Comparison of ENCODE assay signal across 18 cellular contexts in the genomic region with DNA sequence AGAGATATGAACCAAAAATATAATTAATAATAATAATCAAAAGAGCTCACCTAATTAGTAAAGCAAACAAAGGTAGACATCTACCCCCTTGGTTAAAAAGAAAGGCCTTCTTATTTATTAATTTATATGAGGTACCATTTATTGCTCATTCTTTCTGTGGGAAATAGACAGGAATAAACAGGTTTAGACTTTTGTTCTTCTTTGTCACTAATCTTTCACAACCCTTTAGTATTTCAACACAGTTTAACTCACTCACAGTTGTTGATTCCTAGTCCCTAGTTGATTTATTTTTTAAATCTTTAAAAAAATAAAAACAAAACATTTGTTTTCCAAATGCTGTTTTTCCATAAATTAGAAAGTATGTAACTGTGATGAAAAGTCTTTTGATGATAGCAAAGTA. TPM values are rescaled to one million over a fixed set of nuclear protein-coding genes. Genes with fewer than 3 reads are reported as not detected.
"Had no signal": no experiment of that assay in that cellular context is flagged by ENCODE, and none has a peak within 500 bp of the region (broad histone marks: within the 10 kb centered on the region; RNA-seq: fewer than 3 reads in every experiment).

No MANE protein-coding gene starts in this region.

- H3K9me3 ChIP-seq: transverse colon, vagina had no signal

- H2AFZ ChIP-seq: neural progenitor cell had no signal

- H3K4me3 ChIP-seq: neural progenitor cell, transverse colon, vagina had no signal

- H3K36me3 ChIP-seq: neural progenitor cell, transverse colon, vagina had no signal

- H3K4me1 ChIP-seq: foreskin keratinocyte had no signal

- H3K27ac ChIP-seq: foreskin keratinocyte, neural progenitor cell, transverse colon, vagina had no signal

- DNase-seq: activated CD4-positive, alpha-beta T cell treated with anti-CD3 and anti-CD28 coated beads, Interleukin-2, amount 10 ng/mL, durations not matched to agents 24 days and 14 days; activated CD4-positive, CD25-positive, alpha-beta regulatory T cell; activated CD8-positive, alpha-beta memory T cell treated with anti-CD3 and anti-CD28 coated beads, Interleukin-2, amount 50 U/mL, for 4 hours; activated CD8-positive, alpha-beta T cell treated with anti-CD3 and anti-CD28 coated beads, Interleukin-2, amount 10 ng/mL, durations not matched to agents 7 days and 5 days; activated effector memory CD4-positive, alpha-beta T cell treated with anti-CD3 and anti-CD28 coated beads, Interleukin-2, amount 50 U/mL, for 16 hours; activated T-cell treated with anti-CD3 and anti-CD28 coated beads, Interleukin-2, amount 50 U/mL, for 48 hours; amniotic stem cell; effector CD8-positive, alpha-beta T cell; head of caudate nucleus; left cardiac atrium; naive B cell; stimulated activated CD4-positive, alpha-beta T cell treated with anti-CD3 and anti-CD28 coated beads, Interleukin-2, amount 100 ng/mL, for 48 hours; stimulated activated naive B cell treated with anti-CD40 and anti-IgM and Interleukin-4, amounts not matched to agents 10 μg/mL and 1 μg/mL and 100 μg/mL, for 72 hours; SW 1271; transverse colon had no signal

- H3K27me3 ChIP-seq: transverse colon, vagina had no signal

- H3K4me2 ChIP-seq: neural progenitor cell had no signal

- H3K9ac ChIP-seq: neural progenitor cell had no signal

- ATAC-seq: activated CD8-positive, alpha-beta T cell treated with anti-CD3 and anti-CD28 coated beads, Interleukin-2, amount 10 ng/mL, durations not matched to agents 7 days and 5 days; foreskin keratinocyte; left cardiac atrium; stimulated activated naive B cell treated with anti-CD40 and anti-IgM and Interleukin-4, amounts not matched to agents 10 μg/mL and 1 μg/mL and 100 μg/mL, for 72 hours had no signal

RNA-seq across cellular contexts. Expression of gene PPARGC1A, which starts 5.6 kb away (rescaled TPM):
- total RNA-seq: activated CD4-positive, alpha-beta T cell treated with anti-CD3 and anti-CD28 coated beads, Interleukin-2, amount 10 ng/mL, durations not matched to agents 24 days and 14 days; activated CD8-positive, alpha-beta T cell treated with anti-CD3 and anti-CD28 coated beads, Interleukin-2, amount 10 ng/mL, durations not matched to agents 7 days and 5 days; foreskin keratinocyte had no signal
- polyA plus RNA-seq: foreskin keratinocyte had no signal
